ENCODE assay signal across 17 cellular contexts in the genomic region with DNA sequence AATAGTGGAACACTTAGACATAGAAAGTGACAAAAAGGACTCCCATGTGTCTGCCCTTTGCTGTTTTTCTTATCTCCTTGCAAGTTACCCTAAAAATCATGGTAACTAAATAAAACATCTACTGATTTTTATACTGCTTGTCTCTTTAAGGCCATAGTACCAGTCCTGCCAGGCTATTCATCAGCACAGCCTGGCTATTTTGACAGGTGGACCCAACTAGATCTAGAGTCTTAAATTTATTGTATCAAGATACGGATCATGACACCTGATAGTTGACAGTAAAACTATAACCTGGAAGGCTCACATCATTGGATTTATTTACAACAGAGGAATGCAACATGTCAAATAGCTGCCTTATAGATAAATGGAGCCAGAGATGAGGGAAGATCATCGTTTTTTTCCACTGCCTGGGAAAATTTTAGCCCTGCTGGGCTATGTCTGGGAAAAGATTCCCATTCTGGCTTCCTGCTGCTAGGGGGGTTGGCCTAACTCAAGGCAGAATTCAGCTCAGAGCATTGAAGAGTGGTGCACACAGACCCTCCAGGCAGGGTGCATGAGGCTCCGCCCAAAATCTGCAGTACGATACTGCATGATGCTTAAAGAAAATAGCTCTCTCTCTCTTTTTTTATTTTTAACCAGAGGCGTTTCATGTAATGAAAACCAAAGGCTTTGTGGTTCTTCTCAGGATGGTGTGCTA.
"Had no signal": no experiment of that assay in that cellular context is flagged by ENCODE, and none has a peak within 500 bp of the region (broad histone marks: within the 10 kb centered on the region; RNA-seq: fewer than 3 reads in every experiment).

No MANE protein-coding gene starts in this region.

- H3K36me3 Mint-ChIP-seq: activated naive CD8-positive, alpha-beta T cell; immature natural killer cell; stimulated activated effector memory CD8-positive, alpha-beta T cell treated with anti-CD3 and anti-CD28 coated beads, Interleukin-12 subunit alpha, Interleukin-12 subunit beta, amount 100 ng/mL, for 72 hours had no signal

- H3K4me3 Mint-ChIP-seq: activated CD4-positive, alpha-beta T cell treated with anti-CD3 and anti-CD28 coated beads, Interleukin-2, amount 10 ng/mL, durations not matched to agents 7 days and 5 days; activated naive CD8-positive, alpha-beta T cell; central memory CD8-positive, alpha-beta T cell; immature natural killer cell; stimulated activated effector memory CD8-positive, alpha-beta T cell treated with anti-CD3 and anti-CD28 coated beads, Interleukin-12 subunit alpha, Interleukin-12 subunit beta, amount 100 ng/mL, for 72 hours; T-helper 2 cell treated with Interferon-gamma antibody and Interleukin-4, amounts not matched to agents 5 μg/mL and 100 μg/mL, for 36 hours had no signal

- H3K4me3 ChIP-seq: coronary artery, thoracic aorta, upper lobe of right lung had no signal

- H3K27ac ChIP-seq: brain microvascular endothelial cell, coronary artery, thoracic aorta, upper lobe of right lung had no signal

- H3K36me3 ChIP-seq: brain microvascular endothelial cell, thoracic aorta, upper lobe of right lung had no signal

- H3K27me3 Mint-ChIP-seq: activated CD4-positive, alpha-beta T cell treated with anti-CD3 and anti-CD28 coated beads, Interleukin-2, amount 10 ng/mL, durations not matched to agents 7 days and 5 days; activated naive CD8-positive, alpha-beta T cell; central memory CD8-positive, alpha-beta T cell had no signal

- H3K9me3 Mint-ChIP-seq: T-helper 2 cell treated with Interferon-gamma antibody and Interleukin-4, amounts not matched to agents 5 μg/mL and 100 μg/mL, for 36 hours had no signal

- H3K4me1 Mint-ChIP-seq: activated CD4-positive, alpha-beta T cell treated with anti-CD3 and anti-CD28 coated beads, Interleukin-2, amount 10 ng/mL, durations not matched to agents 7 days and 5 days; central memory CD8-positive, alpha-beta T cell; immature natural killer cell; stimulated activated effector memory CD8-positive, alpha-beta T cell treated with anti-CD3 and anti-CD28 coated beads, Interleukin-12 subunit alpha, Interleukin-12 subunit beta, amount 100 ng/mL, for 72 hours had no signal

- DNase-seq: activated CD4-positive, alpha-beta T cell treated with anti-CD3 and anti-CD28 coated beads, Interleukin-2, amount 10 ng/mL, durations not matched to agents 7 days and 5 days; activated CD8-positive, alpha-beta memory T cell treated with anti-CD3 and anti-CD28 coated beads for 24 hours; activated gamma-delta T cell treated with Interleukin-2 at 50 U/mL for 16 hours; amniotic stem cell; brain microvascular endothelial cell; effector CD4-positive, alpha-beta T cell; foreskin fibroblast; head of caudate nucleus; immature natural killer cell; midbrain; upper lobe of right lung had no signal

- H3K9me3 ChIP-seq: thoracic aorta, upper lobe of right lung had no signal

- H3K27ac Mint-ChIP-seq: activated CD4-positive, alpha-beta T cell treated with anti-CD3 and anti-CD28 coated beads, Interleukin-2, amount 10 ng/mL, durations not matched to agents 7 days and 5 days; activated naive CD8-positive, alpha-beta T cell; immature natural killer cell; stimulated activated effector memory CD8-positive, alpha-beta T cell treated with anti-CD3 and anti-CD28 coated beads, Interleukin-12 subunit alpha, Interleukin-12 subunit beta, amount 100 ng/mL, for 72 hours; T-helper 2 cell treated with Interferon-gamma antibody and Interleukin-4, amounts not matched to agents 5 μg/mL and 100 μg/mL, for 36 hours had no signal

- H3K27me3 ChIP-seq: brain microvascular endothelial cell, upper lobe of right lung had no signal
